In genomic region chr2:172674034-172674967, GRCh38 we compare ENCODE assay signal across 9 cellular contexts.
A peak's percentile ranks its signal among the peaks of the same experiment; 100 is the strongest.
DNase-seq lines count a peak whose midpoint lies in the region; ATAC-seq and TF ChIP-seq lines count a peak whose summit lies in the region.
"Had no signal": no experiment of that assay in that cellular context is flagged by ENCODE, and none has a peak within 500 bp of the region (broad histone marks: within the 10 kb centered on the region; RNA-seq: fewer than 3 reads in every experiment).

No MANE protein-coding gene starts in this region.

- no peak overlapping the region for H3K27ac ChIP-seq in gastrocnemius medialis

- POLR2A ChIA-PET in activated CD4-positive, alpha-beta memory T cell treated with anti-CD3 and anti-CD28 coated beads for 36 hours (lab: Charles Lee): no interaction called here

- CTCF ChIA-PET in activated CD4-positive, alpha-beta memory T cell treated with anti-CD3 and anti-CD28 coated beads for 36 hours (lab: Charles Lee): interaction anchor here (0.9 to 2.8 kb wide), 3 partner anchors 13 to 93 kb away, joined by 3 to 12 read pairs (median 4); no protein-coding TSS in a partner anchor

- H3K9me3 ChIP-seq in gastrocnemius medialis: no peaks in the 10 kb centered on the region
- H3K9me3 ChIP-seq in HAP-1: 0 out of 2 replicates have a peak, but pooled peaks cover 4% of the 10 kb centered on the region

- no peak for TF ChIP-seq POLR2A in gastrocnemius medialis (IDR thresholded peaks at IDR 0.05)

- H3K36me3 Mint-ChIP-seq in activated CD4-positive, alpha-beta memory T cell treated with anti-CD3 and anti-CD28 coated beads for 36 hours: no peaks in the 10 kb centered on the region

- ATAC-seq in gastrocnemius medialis (peak in 1 of 2 donors; percentile 41), GM21528 (IDR thresholded peaks at IDR 0.05; ENCODE audit: low FRiP score, unreplicated experiment) (no peak), HG03378 (IDR thresholded peaks at IDR 0.05; ENCODE audit: unreplicated experiment) (no peak)

- H3K4me3 Mint-ChIP-seq in activated CD4-positive, alpha-beta memory T cell treated with anti-CD3 and anti-CD28 coated beads for 36 hours: no peak overlapping the region
- H3K4me3 Mint-ChIP-seq: stimulated activated naive CD8-positive, alpha-beta T cell treated with anti-CD3 and anti-CD28 coated beads, Interleukin-15, Interleukin-2, amounts not matched to agents 100 ng/mL and 50 ng/mL, for 24 hours had no signal

- H3K27me3 Mint-ChIP-seq in activated CD4-positive, alpha-beta memory T cell treated with anti-CD3 and anti-CD28 coated beads for 36 hours: peaks cover 5% of the 10 kb centered on the region

- H3K27me3 ChIP-seq in gastrocnemius medialis: no peaks in the 10 kb centered on the region
- H3K27me3 ChIP-seq in HAP-1 (ENCODE audit: low read depth): no peaks in the 10 kb centered on the region

- no peaks in the 10 kb centered on the region for H3K4me1 Mint-ChIP-seq in activated CD4-positive, alpha-beta memory T cell treated with anti-CD3 and anti-CD28 coated beads for 36 hours (ENCODE audit: low read depth)

- TF ChIP-seq CTCF in GM13976 (IDR thresholded peaks at IDR 0.05; ENCODE audit: borderline replicate concordance, control extremely low read depth, extremely low read depth, insufficient read depth, missing control alignments): peak; percentile 58
- TF ChIP-seq CTCF in fibroblast of villous mesenchyme (IDR thresholded peaks at IDR 0.05; ENCODE audit: insufficient read depth, low read depth, low read length): peak; percentile 78
- peak; percentile 14 to 55 (median 38) for TF ChIP-seq CTCF in gastrocnemius medialis (IDR thresholded peaks at IDR 0.05 in 4 of 5, conservative IDR thresholded peaks at IDR 0.05 in 1 of 5)

- H3K4me1 ChIP-seq in gastrocnemius medialis (no peaks in the 10 kb centered on the region), HAP-1 (no peaks in the 10 kb centered on the region)

- in situ Hi-C loops in GM13976 (cut with MboI; ENCODE audit: low sequenced_read_pairs, unreplicated experiment): no loop called here
- in situ Hi-C loops in gastrocnemius medialis (cut with MboI; ENCODE audit: low sequenced_read_pairs in 4 of 4): no loop called here
- in situ Hi-C loops in HAP-1 (cut with MboI; ENCODE audit: low sequenced_read_pairs): no loop called here

- intact Hi-C loops in activated CD4-positive, alpha-beta memory T cell treated with anti-CD3 and anti-CD28 coated beads for 36 hours (cut with micrococcal nuclease): no loop called here
- intact Hi-C loops in gastrocnemius medialis (cut with DNase I; ENCODE audit: low total_unique reads): no loop called here

- H3K36me3 ChIP-seq in gastrocnemius medialis (no peaks in the 10 kb centered on the region), HAP-1 (replicated peaks) (no peaks in the 10 kb centered on the region)

- no peak overlapping the region for H3K27ac Mint-ChIP-seq in activated CD4-positive, alpha-beta memory T cell treated with anti-CD3 and anti-CD28 coated beads for 36 hours
- H3K27ac Mint-ChIP-seq: stimulated activated naive CD8-positive, alpha-beta T cell treated with anti-CD3 and anti-CD28 coated beads, Interleukin-15, Interleukin-2, amounts not matched to agents 100 ng/mL and 50 ng/mL, for 24 hours had no signal

- peaks cover 9% of the 10 kb centered on the region for H3K9me3 Mint-ChIP-seq in activated CD4-positive, alpha-beta memory T cell treated with anti-CD3 and anti-CD28 coated beads for 36 hours

- DNase-seq in GM13976 (ENCODE audit: low spot score): peak; percentile 66
- peak; percentile 50 for DNase-seq in activated CD4-positive, alpha-beta memory T cell treated with anti-CD3 and anti-CD28 coated beads for 36 hours
- peak; percentile 52 for DNase-seq in fibroblast of villous mesenchyme (ENCODE audit: low read depth)
- DNase-seq in gastrocnemius medialis: peak in 1 of 2 donors; percentile 13
- DNase-seq in HAP-1 (ENCODE audit: low spot score in 2 of 2): no peak
- no peak for DNase-seq in SIG-M5 treated with dmso at 0.1 percent for 504 hours (lab: John Stamatoyannopoulos, UW; ENCODE audit: unreplicated experiment)

- H3K4me3 ChIP-seq in fibroblast of villous mesenchyme (ENCODE audit: low read depth, low read length): no peak overlapping the region
- H3K4me3 ChIP-seq in gastrocnemius medialis: peak overlapping the region in 1 of 4 donors; percentile 11
- H3K4me3 ChIP-seq in HAP-1: no peak overlapping the region

Comparison
In these comparisons a context has a peak if more than half of its experiments do, and no peak if none do; other contexts are left out.
1. DNase-seq: peak in GM13976 (single experiment), activated CD4-positive, alpha-beta memory T cell treated with anti-CD3 and anti-CD28 coated beads for 36 hours (single experiment) and fibroblast of villous mesenchyme (single experiment); none in HAP-1 (0 of 2) and SIG-M5 treated with dmso at 0.1 percent for 504 hours (single experiment).
2. Peak in every context shown above with its lines, with median percentiles within 50 percentile points of each other: CTCF ChIP-seq.